ENCODE assay signal across 2 cellular contexts in the genomic region with DNA sequence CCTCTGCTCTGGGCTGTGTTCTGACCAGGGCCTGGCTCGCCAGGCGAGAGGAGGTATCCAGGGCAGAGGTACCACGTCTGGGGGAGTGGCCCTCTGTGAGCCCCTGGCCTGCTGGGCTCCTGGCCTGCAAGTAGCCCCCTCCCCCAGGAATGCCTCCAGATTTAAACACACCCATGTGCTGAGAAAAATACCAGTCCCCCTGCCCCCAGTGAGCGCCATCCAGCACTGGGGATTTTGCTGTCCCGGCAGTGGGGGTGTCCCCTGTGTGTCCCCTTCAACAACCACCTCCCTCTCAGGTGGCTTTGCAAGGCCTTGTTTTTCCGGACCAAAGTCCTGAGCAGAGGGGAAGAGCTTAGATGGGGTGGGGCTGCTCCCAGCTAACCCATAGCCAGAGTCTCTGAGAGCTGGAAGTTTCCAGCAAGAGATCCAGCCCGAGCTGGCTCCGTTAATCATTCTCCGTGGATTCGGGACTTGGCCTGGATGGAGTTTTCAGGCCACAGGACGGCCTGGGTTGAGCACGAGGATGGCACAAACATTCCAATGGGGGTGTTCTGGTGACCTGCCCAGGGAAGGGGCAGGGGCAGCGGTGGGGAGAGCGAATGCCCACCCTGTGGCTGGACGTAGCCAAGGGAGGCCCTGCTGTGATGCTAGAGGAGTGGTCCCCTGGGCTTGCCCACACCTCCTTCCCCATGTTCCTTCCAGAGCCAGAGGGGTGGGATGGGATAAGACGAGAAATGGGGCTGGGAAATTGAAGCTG.
TF ChIP-seq lines count a peak whose summit lies in the region.

No MANE protein-coding gene starts in this region.

TF ChIP-seq in GM23338, 12 proteins besides CTCF, POLR2A, EP300 and RAD21 (continues in another document):
- TF ChIP-seq, protein P1, sequence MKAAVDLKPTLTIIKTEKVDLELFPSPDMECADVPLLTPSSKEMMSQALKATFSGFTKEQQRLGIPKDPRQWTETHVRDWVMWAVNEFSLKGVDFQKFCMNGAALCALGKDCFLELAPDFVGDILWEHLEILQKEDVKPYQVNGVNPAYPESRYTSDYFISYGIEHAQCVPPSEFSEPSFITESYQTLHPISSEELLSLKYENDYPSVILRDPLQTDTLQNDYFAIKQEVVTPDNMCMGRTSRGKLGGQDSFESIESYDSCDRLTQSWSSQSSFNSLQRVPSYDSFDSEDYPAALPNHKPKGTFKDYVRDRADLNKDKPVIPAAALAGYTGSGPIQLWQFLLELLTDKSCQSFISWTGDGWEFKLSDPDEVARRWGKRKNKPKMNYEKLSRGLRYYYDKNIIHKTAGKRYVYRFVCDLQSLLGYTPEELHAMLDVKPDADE (IDR thresholded peaks at IDR 0.05): no peak
- TF ChIP-seq, protein P2, sequence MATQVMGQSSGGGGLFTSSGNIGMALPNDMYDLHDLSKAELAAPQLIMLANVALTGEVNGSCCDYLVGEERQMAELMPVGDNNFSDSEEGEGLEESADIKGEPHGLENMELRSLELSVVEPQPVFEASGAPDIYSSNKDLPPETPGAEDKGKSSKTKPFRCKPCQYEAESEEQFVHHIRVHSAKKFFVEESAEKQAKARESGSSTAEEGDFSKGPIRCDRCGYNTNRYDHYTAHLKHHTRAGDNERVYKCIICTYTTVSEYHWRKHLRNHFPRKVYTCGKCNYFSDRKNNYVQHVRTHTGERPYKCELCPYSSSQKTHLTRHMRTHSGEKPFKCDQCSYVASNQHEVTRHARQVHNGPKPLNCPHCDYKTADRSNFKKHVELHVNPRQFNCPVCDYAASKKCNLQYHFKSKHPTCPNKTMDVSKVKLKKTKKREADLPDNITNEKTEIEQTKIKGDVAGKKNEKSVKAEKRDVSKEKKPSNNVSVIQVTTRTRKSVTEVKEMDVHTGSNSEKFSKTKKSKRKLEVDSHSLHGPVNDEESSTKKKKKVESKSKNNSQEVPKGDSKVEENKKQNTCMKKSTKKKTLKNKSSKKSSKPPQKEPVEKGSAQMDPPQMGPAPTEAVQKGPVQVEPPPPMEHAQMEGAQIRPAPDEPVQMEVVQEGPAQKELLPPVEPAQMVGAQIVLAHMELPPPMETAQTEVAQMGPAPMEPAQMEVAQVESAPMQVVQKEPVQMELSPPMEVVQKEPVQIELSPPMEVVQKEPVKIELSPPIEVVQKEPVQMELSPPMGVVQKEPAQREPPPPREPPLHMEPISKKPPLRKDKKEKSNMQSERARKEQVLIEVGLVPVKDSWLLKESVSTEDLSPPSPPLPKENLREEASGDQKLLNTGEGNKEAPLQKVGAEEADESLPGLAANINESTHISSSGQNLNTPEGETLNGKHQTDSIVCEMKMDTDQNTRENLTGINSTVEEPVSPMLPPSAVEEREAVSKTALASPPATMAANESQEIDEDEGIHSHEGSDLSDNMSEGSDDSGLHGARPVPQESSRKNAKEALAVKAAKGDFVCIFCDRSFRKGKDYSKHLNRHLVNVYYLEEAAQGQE (IDR thresholded peaks at IDR 0.05; ENCODE audit: unreplicated experiment): no peak
- no peak for TF ChIP-seq ZNF331 (CRISPR knock-in tag; IDR thresholded peaks at IDR 0.05; ENCODE audit: low read depth)
- no peak for TF ChIP-seq CREB1 (CRISPR knock-in tag; IDR thresholded peaks at IDR 0.05; ENCODE audit: low read depth)
- no peak for TF ChIP-seq EZH2 (IDR thresholded peaks at IDR 0.05; ENCODE audit: low read depth, unreplicated experiment)
- TF ChIP-seq POLR2AphosphoS5 (IDR thresholded peaks at IDR 0.05; ENCODE audit: low read depth): no peak
- TF ChIP-seq STAT1 (IDR thresholded peaks at IDR 0.05; ENCODE audit: unreplicated experiment): no peak
- TF ChIP-seq EZH2phosphoT487 (IDR thresholded peaks at IDR 0.05; ENCODE audit: unreplicated experiment): no peak
- TF ChIP-seq NANOG (IDR thresholded peaks at IDR 0.05; ENCODE audit: borderline replicate concordance): no peak
- no peak for TF ChIP-seq ZNF114 (CRISPR knock-in tag; IDR thresholded peaks at IDR 0.05)
- no peak for TF ChIP-seq JUNB (IDR thresholded peaks at IDR 0.05; ENCODE audit: unreplicated experiment)

TF ChIP-seq in H1, 55 proteins besides CTCF, POLR2A, EP300 and RAD21:
- TF ChIP-seq TEAD4 (IDR thresholded peaks at IDR 0.05; ENCODE audit: low read depth, low read length) (no peak), GABPA (IDR thresholded peaks at IDR 0.05; ENCODE audit: borderline replicate concordance, insufficient read depth, low read length) (no peak), KDM1A (IDR thresholded peaks at IDR 0.05; ENCODE audit: borderline replicate concordance, low read length) (no peak), PHF8 (conservative IDR thresholded peaks at IDR 0.05; ENCODE audit: low read depth, low read length) (no peak), EGR1 (IDR thresholded peaks at IDR 0.05; ENCODE audit: borderline replicate concordance, low read depth, low read length) (no peak), SRF (IDR thresholded peaks at IDR 0.05; ENCODE audit: low read depth, low read length) (no peak), SIRT6 (IDR thresholded peaks at IDR 0.05; ENCODE audit: low read length) (no peak), FOSL1 (IDR thresholded peaks at IDR 0.05; ENCODE audit: insufficient read depth, low read depth, low read length) (no peak), EZH2 (IDR thresholded peaks at IDR 0.05; ENCODE audit: low read depth, low read length, severe bottlenecking) (no peak), ATF3 (IDR thresholded peaks at IDR 0.05; ENCODE audit: insufficient read depth, low read depth, low read length) (no peak), CEBPB (IDR thresholded peaks at IDR 0.05; ENCODE audit: low read depth, low read length) (no peak), ATF2 (IDR thresholded peaks at IDR 0.05; ENCODE audit: low read length) (no peak), JUN (IDR thresholded peaks at IDR 0.05; ENCODE audit: low read depth, low read length) (no peak), SP4 (IDR thresholded peaks at IDR 0.05; ENCODE audit: low read length) (no peak), CHD7 (IDR thresholded peaks at IDR 0.05; ENCODE audit: insufficient replicate concordance, low read length) (no peak), SAP30 (IDR thresholded peaks at IDR 0.05; ENCODE audit: insufficient read depth, insufficient replicate concordance, low read length) (no peak)
